ENCODE assay signal across 17 cellular contexts in the genomic region with DNA sequence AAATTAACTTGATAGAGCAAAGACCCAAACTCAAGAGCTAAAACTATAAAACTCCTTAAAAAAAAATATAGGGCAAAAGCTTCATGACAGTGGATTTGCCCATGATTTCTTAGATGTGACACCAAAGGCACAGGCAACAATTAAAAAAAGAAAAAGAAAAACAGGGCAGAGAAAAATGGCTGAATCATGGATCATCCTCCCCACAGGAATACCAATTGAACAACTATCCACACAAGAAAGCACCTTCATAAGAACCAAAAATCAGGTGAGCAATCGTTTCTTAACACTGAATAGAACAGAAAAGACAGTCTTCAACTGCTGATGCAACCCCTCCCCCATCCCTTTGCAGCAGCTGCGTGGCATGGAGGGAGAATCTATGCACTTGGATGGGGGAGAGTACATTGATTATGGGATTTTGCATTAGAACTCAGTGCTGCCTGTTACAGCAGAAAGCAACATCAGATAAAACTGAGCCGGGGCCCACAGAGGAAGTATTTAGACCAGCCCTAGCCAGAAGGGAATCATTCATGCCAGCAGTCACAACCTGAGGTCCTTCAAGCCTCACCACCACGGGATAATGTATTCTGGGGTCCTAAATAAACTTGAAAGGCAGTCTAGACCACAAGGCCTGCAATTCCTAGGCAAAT. TPM values are rescaled to one million over a fixed set of nuclear protein-coding genes. Genes with fewer than 3 reads are reported as not detected.
A peak's percentile ranks its signal among the peaks of the same experiment; 100 is the strongest.
DNase-seq lines count a peak whose midpoint lies in the region; ATAC-seq and TF ChIP-seq lines count a peak whose summit lies in the region.
"Had no signal": no experiment of that assay in that cellular context is flagged by ENCODE, and none has a peak within 500 bp of the region (broad histone marks: within the 10 kb centered on the region; RNA-seq: fewer than 3 reads in every experiment).

No MANE protein-coding gene starts in this region.

- in situ Hi-C loops in mammary epithelial cell (cut with MboI; ENCODE audit: low sequenced_read_pairs in 2 of 2), result no loop called here

- no peak overlapping the region for H3K4me2 ChIP-seq in mammary epithelial cell (ENCODE audit: insufficient read depth, low read depth, low read length)
- H3K4me2 ChIP-seq: BLaER1 had no signal

- H3K4me1 ChIP-seq in mammary epithelial cell (ENCODE audit: insufficient read depth, low read length) (no peaks in the 10 kb centered on the region), colonic mucosa (no peaks in the 10 kb centered on the region)
- H3K4me1 ChIP-seq: BLaER1 had no signal

- H3K79me2 ChIP-seq in mammary epithelial cell (ENCODE audit: insufficient read depth, low read length), result no peaks in the 10 kb centered on the region

- intact Hi-C loops in mammary epithelial cell (cut with micrococcal nuclease), result no loop called here
- intact Hi-C loops in colonic mucosa (cut with DNase I), result no loop called here

- peak overlapping the region; percentile 44 for H3K27ac ChIP-seq in HL-60 (replicated peaks)
- no peak overlapping the region for H3K27ac ChIP-seq in WERI-Rb-1
- H3K27ac ChIP-seq in mammary epithelial cell (ENCODE audit: insufficient read depth, low read depth, low read length), result no peak overlapping the region
- no peak overlapping the region for H3K27ac ChIP-seq in colonic mucosa
- H3K27ac ChIP-seq: BLaER1, SK-N-MC had no signal

- 80% methylated on average over 3 of the region's 4 CpGs for WGBS in mammary epithelial cell (ENCODE audit: low coverage, missing lambda C conversion rate)

- H3K27me3 ChIP-seq in HL-60 (ENCODE audit: insufficient read depth, poor library complexity, severe bottlenecking) (no peaks in the 10 kb centered on the region), WERI-Rb-1 (ENCODE audit: insufficient read depth, low read depth, severe bottlenecking) (no peaks in the 10 kb centered on the region), mammary epithelial cell (ENCODE audit: insufficient read depth, low read length) (no peaks in the 10 kb centered on the region), colonic mucosa (no peaks in the 10 kb centered on the region)
- H3K27me3 ChIP-seq: BLaER1 had no signal

- TF ChIP-seq CTCF in HL-60 (IDR thresholded peaks at IDR 0.05; ENCODE audit: insufficient read depth, low read length) (no peak), neural crest cell (conservative IDR thresholded peaks at IDR 0.05) (no peak), WERI-Rb-1 (IDR thresholded peaks at IDR 0.05; ENCODE audit: low read depth, low read length) (no peak), mammary epithelial cell (conservative IDR thresholded peaks at IDR 0.05 in 1 of 2, IDR thresholded peaks at IDR 0.05 in 1 of 2; ENCODE audit: extremely low read depth in 1 of 2, insufficient read depth in 1 of 2, low read depth in 1 of 2, low read length in 2 of 2) (no peak), colonic mucosa (IDR thresholded peaks at IDR 0.05) (no peak)

- dilution Hi-C loops in mammary epithelial cell (cut with HindIII; ENCODE audit: low sequenced_read_pairs), result no loop called here

- DNase-seq in HL-60 (ENCODE audit: low read depth in 1 of 2, low spot score in 1 of 2), result peak in 1 of 2 experiments; percentile 21
- peak; percentile 74 for DNase-seq in OCI-M1 (lab: John Stamatoyannopoulos, UW)
- DNase-seq in central memory CD8-positive, alpha-beta T cell (ENCODE audit: low spot score in 2 of 2), result no peak
- DNase-seq in neural crest cell (ENCODE audit: low read depth, low spot score), result no peak
- DNase-seq in WERI-Rb-1, result no peak
- no peak for DNase-seq in mammary epithelial cell
- no peak for DNase-seq in colonic mucosa
- DNase-seq: CD4-positive, alpha-beta memory T cell; KG1; NCI-H1694 treated with DMSO at 0.1 percent for 48 hours; NCI-H2107; NCI-H2227 treated with DMSO at 0.1 percent for 48 hours; NCI-H510A treated with DMSO at 0.1 percent for 48 hours; NCI-H774; SHP77 had no signal

- H3K4me3 Mint-ChIP-seq in central memory CD8-positive, alpha-beta T cell, result no peak overlapping the region
- H3K4me3 Mint-ChIP-seq in neural crest cell, result no peak overlapping the region
- H3K4me3 Mint-ChIP-seq: CD4-positive, alpha-beta memory T cell had no signal

- H3K9me3 Mint-ChIP-seq in central memory CD8-positive, alpha-beta T cell, result peaks cover 6% of the 10 kb centered on the region
- H3K9me3 Mint-ChIP-seq in neural crest cell, result no peaks in the 10 kb centered on the region

- no peak overlapping the region for H3K4me3 ChIP-seq in HL-60 (replicated peaks; ENCODE audit: insufficient read depth, low read length)
- H3K4me3 ChIP-seq in WERI-Rb-1 (ENCODE audit: low read depth, low read length), result no peak overlapping the region
- H3K4me3 ChIP-seq in mammary epithelial cell (replicated peaks in 1 of 3; ENCODE audit: insufficient read depth in 1 of 3, low read depth in 2 of 3, low read length in 3 of 3), result no peak overlapping the region
- H3K4me3 ChIP-seq in colonic mucosa, result no peak overlapping the region
- H3K4me3 ChIP-seq: BLaER1, SK-N-MC had no signal

- peak overlapping the region; percentile 24 for H3K27ac Mint-ChIP-seq in central memory CD8-positive, alpha-beta T cell (ENCODE audit: low read depth)
- peak overlapping the region; percentile 81 for H3K27ac Mint-ChIP-seq in neural crest cell (ENCODE audit: unreplicated experiment)
- H3K27ac Mint-ChIP-seq: CD4-positive, alpha-beta memory T cell had no signal

- H2AFZ ChIP-seq in mammary epithelial cell (ENCODE audit: low read depth, low read length), result no peak overlapping the region

- H3K36me3 Mint-ChIP-seq in central memory CD8-positive, alpha-beta T cell (ENCODE audit: insufficient read depth), result peaks cover 12% of the 10 kb centered on the region
- H3K36me3 Mint-ChIP-seq in neural crest cell (ENCODE audit: low read depth), result peaks cover 45% of the 10 kb centered on the region

- no TSS peak for BruUV-seq in mammary epithelial cell (replicated peaks; lab: Mats Ljungman, UMichigan)

- H3K36me3 ChIP-seq in WERI-Rb-1 (no peaks in the 10 kb centered on the region), mammary epithelial cell (ENCODE audit: insufficient read depth, low read length) (no peaks in the 10 kb centered on the region), colonic mucosa (no peaks in the 10 kb centered on the region)

- no peaks in the 10 kb centered on the region for H3K9me3 ChIP-seq in WERI-Rb-1 (ENCODE audit: severe bottlenecking)
- H3K9me3 ChIP-seq in mammary epithelial cell (replicated peaks; ENCODE audit: insufficient read depth, low read length), result no peaks in the 10 kb centered on the region
- no peaks in the 10 kb centered on the region for H3K9me3 ChIP-seq in colonic mucosa

- no peaks in the 10 kb centered on the region for H4K20me1 ChIP-seq in mammary epithelial cell (ENCODE audit: insufficient read depth, low read length)
- H4K20me1 ChIP-seq: BLaER1 had no signal

- H3K4me1 Mint-ChIP-seq in central memory CD8-positive, alpha-beta T cell, result peaks cover 34% of the 10 kb centered on the region
- peaks cover 5% of the 10 kb centered on the region for H3K4me1 Mint-ChIP-seq in neural crest cell

- CTCF ChIA-PET in mammary epithelial cell (lab: Charles Lee; ENCODE audit: low non-redundant PET), result no interaction called here

- H3K9ac ChIP-seq in mammary epithelial cell (ENCODE audit: insufficient read depth, low read length), result no peak overlapping the region
- no peak overlapping the region for H3K9ac ChIP-seq in colonic mucosa (ENCODE audit: low read depth in 2 of 2, low read length in 2 of 2)
- H3K9ac ChIP-seq: BLaER1 had no signal

- no peak for ATAC-seq in central memory CD8-positive, alpha-beta T cell (replicated peaks; ENCODE audit: extremely low read depth, poor library complexity, severe bottlenecking)

- H3K27me3 Mint-ChIP-seq in central memory CD8-positive, alpha-beta T cell, result no peaks in the 10 kb centered on the region
- H3K27me3 Mint-ChIP-seq in neural crest cell (ENCODE audit: low read depth), result no peaks in the 10 kb centered on the region
- H3K27me3 Mint-ChIP-seq: CD4-positive, alpha-beta memory T cell had no signal

RNA-seq across cellular contexts. Expression of gene C3orf33, which starts 15.7 kb away (rescaled TPM):
- total RNA-seq in neural crest cell (4.2 and 4.4 TPM in 2 replicates), mammary epithelial cell (1 to 10 TPM; 1.9 to 3.0 TPM), colonic mucosa (1 to 10 TPM; 2.4 to 2.8 TPM)
- polyA plus RNA-seq in mammary epithelial cell, result 1.3 TPM
- not detected for polyA minus RNA-seq in mammary epithelial cell

RNA-seq across cellular contexts. Expression of gene PLCH1, which starts 45.5 kb away (rescaled TPM):
- total RNA-seq in neural crest cell, result 21.4 and 22.4 TPM in 2 replicates
- total RNA-seq in mammary epithelial cell, result 1 to 10 TPM in 1 of 2 donors, under 1 TPM in 1; 0.28 to 4.3 TPM
- polyA plus RNA-seq in mammary epithelial cell, result 0.42 TPM
- polyA minus RNA-seq in mammary epithelial cell, result 7.7 TPM
- total RNA-seq in colonic mucosa, result 10 to 100 TPM in 1 of 2 donors, 1 to 10 TPM in 1; 8.2 to 11.0 TPM
- total RNA-seq: CD4-positive, alpha-beta memory T cell had no signal
